Comparison of ENCODE assay signal across 8 cellular contexts in genomic region chr12:100199023-100199346, GRCh38. TPM values are rescaled to one million over a fixed set of nuclear protein-coding genes. Genes with fewer than 3 reads are reported as not detected.
DNase-seq lines count a peak whose midpoint lies in the region; ATAC-seq and TF ChIP-seq lines count a peak whose summit lies in the region.

No MANE protein-coding gene starts in this region.

- no peak for TF ChIP-seq EP300 in SK-N-SH (IDR thresholded peaks at IDR 0.05; ENCODE audit: borderline replicate concordance in 1 of 2, low read depth in 1 of 2, low read length in 1 of 2)

- TF ChIP-seq RAD21 in SK-N-SH (IDR thresholded peaks at IDR 0.05; ENCODE audit: low read length): no peak

- no peaks in the 10 kb centered on the region for H3K27me3 Mint-ChIP-seq in stimulated activated naive CD8-positive, alpha-beta T cell treated with anti-CD3 and anti-CD28 coated beads, Interleukin-15, amount 100 ng/mL, for 72 hours

- H3K27ac ChIP-seq in SK-N-SH (ENCODE audit: low read depth in 2 of 2, low read length in 1 of 2) (peak overlapping the region; percentile 69 to 80; a peak in 3 of 4 replicates), SJCRH30 (no peak overlapping the region; the same call in 1 of the 2 replicates), right cardiac atrium (ENCODE audit: low read length) (no peak overlapping the region)

- H3K9ac ChIP-seq in SK-N-SH: peak overlapping the region; percentile 47; the same call in 1 of the 2 replicates

- H3K4me1 ChIP-seq in SK-N-SH (ENCODE audit: control insufficient read depth in 1 of 2, insufficient read depth in 2 of 2, low read depth in 1 of 2, low read length in 1 of 2): peaks cover 5 to 15% of the 10 kb centered on the region in 2 experiments; a peak in 2 of 4 replicates
- no peaks in the 10 kb centered on the region for H3K4me1 ChIP-seq in SJCRH30
- no peaks in the 10 kb centered on the region for H3K4me1 ChIP-seq in right cardiac atrium (ENCODE audit: control insufficient read depth, insufficient read depth, low read length)

- H2AFZ ChIP-seq in SK-N-SH (ENCODE audit: low read depth): peak overlapping the region; percentile 96

- H3K4me1 Mint-ChIP-seq in stimulated activated naive CD8-positive, alpha-beta T cell treated with anti-CD3 and anti-CD28 coated beads, Interleukin-15, amount 100 ng/mL, for 72 hours: peaks cover 48% of the 10 kb centered on the region

- 62% methylated on average over 6 of the region's 6 CpGs for WGBS in SK-N-SH (ENCODE audit: low lambda C conversion rate)
- 44% methylated on average over 6 of the region's 6 CpGs for WGBS in right cardiac atrium

- peaks cover 32% of the 10 kb centered on the region for H3K79me2 ChIP-seq in SK-N-SH (ENCODE audit: insufficient read depth)

- DNase-seq in SK-N-SH (no peak), SJCRH30 (no peak), right cardiac atrium (no peak), DMS153 treated with DMSO at 0.1 percent for 48 hours (lab: John Stamatoyannopoulos, UW; ENCODE audit: unreplicated experiment) (no peak)
- no peak for DNase-seq in stimulated activated naive CD8-positive, alpha-beta T cell treated with anti-CD3 and anti-CD28 coated beads, Interleukin-15, amount 100 ng/mL, for 72 hours
- no peak for DNase-seq in activated effector memory CD4-positive, alpha-beta T cell treated with Interleukin-2 at 50 U/mL for 16 hours

- ATAC-seq in SK-N-SH treated with all-trans-retinoic acid at 6 μM for 48 hours (no peak), right cardiac atrium (no peak), HG03039 (IDR thresholded peaks at IDR 0.05; ENCODE audit: unreplicated experiment) (no peak)
- ATAC-seq in stimulated activated naive CD8-positive, alpha-beta T cell treated with anti-CD3 and anti-CD28 coated beads, Interleukin-15, amount 100 ng/mL, for 72 hours: no peak

- no peaks in the 10 kb centered on the region for H3K27me3 ChIP-seq in SK-N-SH (ENCODE audit: insufficient read depth)
- H3K27me3 ChIP-seq in SJCRH30: no peaks in the 10 kb centered on the region
- no peaks in the 10 kb centered on the region for H3K27me3 ChIP-seq in right cardiac atrium (ENCODE audit: control insufficient read depth, insufficient read depth)

- POLR2A ChIA-PET in SK-N-SH (lab: Yijun Ruan, JAX): no interaction called here

- H4K20me1 ChIP-seq in SK-N-SH (ENCODE audit: insufficient read depth): no peaks in the 10 kb centered on the region

- H3K9me2 ChIP-seq in SK-N-SH: no peaks in the 10 kb centered on the region

- no peaks in the 10 kb centered on the region for H3K9me3 Mint-ChIP-seq in stimulated activated naive CD8-positive, alpha-beta T cell treated with anti-CD3 and anti-CD28 coated beads, Interleukin-15, amount 100 ng/mL, for 72 hours

- no peak for TF ChIP-seq CTCF in SK-N-SH (IDR thresholded peaks at IDR 0.05)

- H3K27ac Mint-ChIP-seq in stimulated activated naive CD8-positive, alpha-beta T cell treated with anti-CD3 and anti-CD28 coated beads, Interleukin-15, amount 100 ng/mL, for 72 hours: peak overlapping the region; percentile 92 to 96

- peak overlapping the region; percentile 81 for H3K4me2 ChIP-seq in SK-N-SH

- H3K36me3 ChIP-seq in SK-N-SH (replicated peaks in 1 of 2; ENCODE audit: control insufficient read depth in 1 of 2, insufficient read depth in 2 of 2, low read length in 1 of 2) (no peaks in the 10 kb centered on the region), SJCRH30 (no peaks in the 10 kb centered on the region)

- H3K4me3 Mint-ChIP-seq in stimulated activated naive CD8-positive, alpha-beta T cell treated with anti-CD3 and anti-CD28 coated beads, Interleukin-15, amount 100 ng/mL, for 72 hours: peak overlapping the region; percentile 94 to 99

- H3K4me3 ChIP-seq in SK-N-SH (ENCODE audit: low read depth in 2 of 2, low read length in 1 of 2) (peak overlapping the region; percentile 79 to 96), SJCRH30 (peak overlapping the region; percentile 68), right cardiac atrium (ENCODE audit: low read length) (peak overlapping the region; percentile 100)

- CTCF ChIA-PET in SK-N-SH (lab: Yijun Ruan, JAX): interaction anchor here (0.8 kb wide), 1 partner anchor 35 kb away, joined by 3 read pairs; no protein-coding TSS in a partner anchor

- no peaks in the 10 kb centered on the region for H3K9me3 ChIP-seq in SK-N-SH
- H3K9me3 ChIP-seq in SJCRH30 (replicated peaks): no peaks in the 10 kb centered on the region
- H3K9me3 ChIP-seq in right cardiac atrium (ENCODE audit: control insufficient read depth, low read length): no peaks in the 10 kb centered on the region

- H3F3A ChIP-seq in SK-N-SH (replicated peaks; ENCODE audit: insufficient read depth): peaks cover 16% of the 10 kb centered on the region

- intact Hi-C loops in right cardiac atrium (cut with DNase I): loop anchor here in 1 of 4 donors (5.0 kb wide), 1 partner anchor 42 kb away; no protein-coding TSS in a partner anchor

TF ChIP-seq in SK-N-SH, 30 proteins besides CTCF, POLR2A, EP300 and RAD21 (continues in another document):
- TF ChIP-seq USF2 (IDR thresholded peaks at IDR 0.05; ENCODE audit: borderline replicate concordance, low read depth, low read length): no peak
- no peak for TF ChIP-seq NFIC (IDR thresholded peaks at IDR 0.05; ENCODE audit: borderline replicate concordance)
- no peak for TF ChIP-seq TEAD4 (IDR thresholded peaks at IDR 0.05; ENCODE audit: borderline replicate concordance, insufficient read depth)
- no peak for TF ChIP-seq TCF12 (IDR thresholded peaks at IDR 0.05)
- no peak for TF ChIP-seq IRF3 (IDR thresholded peaks at IDR 0.05; ENCODE audit: low read depth, low read length)
- no peak for TF ChIP-seq FOSL2 (IDR thresholded peaks at IDR 0.05; ENCODE audit: borderline replicate concordance, low read depth)

TF ChIP-seq in SK-N-SH treated with all-trans-retinoic acid at 6 μM for 48 hours, 23 proteins besides CTCF, POLR2A, EP300 and RAD21 (continues in another document):
- no peak for TF ChIP-seq CSDC2 (CRISPR knock-in tag; IDR thresholded peaks at IDR 0.05)
- TF ChIP-seq POU6F1 (CRISPR knock-in tag; IDR thresholded peaks at IDR 0.05; ENCODE audit: borderline replicate concordance, low read depth): no peak
- no peak for TF ChIP-seq ISL1 (CRISPR knock-in tag; IDR thresholded peaks at IDR 0.05)
- TF ChIP-seq RARB (CRISPR knock-in tag; IDR thresholded peaks at IDR 0.05): no peak
- TF ChIP-seq TCF4 (CRISPR knock-in tag; IDR thresholded peaks at IDR 0.05; ENCODE audit: borderline replicate concordance): no peak
- no peak for TF ChIP-seq OSR1 (CRISPR knock-in tag; IDR thresholded peaks at IDR 0.05)
- TF ChIP-seq TSHZ2 (CRISPR knock-in tag; IDR thresholded peaks at IDR 0.05): no peak

RNA-seq across cellular contexts. Expression of gene ACTR6, which starts 1.6 kb away (rescaled TPM):
- polyA plus RNA-seq in SK-N-SH (2012; rRNA removed): 20.6 and 21.5 TPM in 2 replicates
- 29.8 and 53.4 TPM in 2 replicates for polyA plus RNA-seq in SK-N-SH (2012; cell fraction: cytosol; rRNA removed)
- 8.3 and 25.6 TPM in 2 replicates for polyA plus RNA-seq in SK-N-SH (2012; cell fraction: nucleus; rRNA removed)
- total RNA-seq in SJCRH30 (2014; rRNA removed; shearing (Covaris generic)): 25.2 TPM in 2 replicates
- 10 to 100 TPM; 19.0 to 29.9 (median 23.6) TPM for total RNA-seq in right cardiac atrium
- polyA plus RNA-seq in right cardiac atrium: 19.2 TPM

RNA-seq across cellular contexts. Expression of gene BLTP3B, which starts 56.3 kb away (rescaled TPM):
- polyA plus RNA-seq in SK-N-SH (2012; rRNA removed) (5.8 and 7.1 TPM in 2 replicates), right cardiac atrium (6.5 TPM)
- polyA plus RNA-seq in SK-N-SH (2012; cell fraction: cytosol; rRNA removed): 9.4 and 10.5 TPM in 2 replicates
- polyA plus RNA-seq in SK-N-SH (2012; cell fraction: nucleus; rRNA removed): 2.7 and 5.6 TPM in 2 replicates
- total RNA-seq in SJCRH30 (2014; rRNA removed; shearing (Covaris generic)): 27.1 and 33.6 TPM in 2 replicates
- total RNA-seq in right cardiac atrium: 10 to 100 TPM; 13.8 to 20.1 (median 15.9) TPM

Comparison
In these comparisons a context has a peak if more than half of its experiments do, and no peak if none do; other contexts are left out.
1. H3K27ac ChIP-seq: peak in SK-N-SH (2 of 2); none in SJCRH30 (single experiment) and right cardiac atrium (single experiment).
2. Peak in every context shown above with its lines, with median percentiles within 50 percentile points of each other: H3K4me3 ChIP-seq.